ENCODE assay signal across 1 cellular context in the genomic region with DNA sequence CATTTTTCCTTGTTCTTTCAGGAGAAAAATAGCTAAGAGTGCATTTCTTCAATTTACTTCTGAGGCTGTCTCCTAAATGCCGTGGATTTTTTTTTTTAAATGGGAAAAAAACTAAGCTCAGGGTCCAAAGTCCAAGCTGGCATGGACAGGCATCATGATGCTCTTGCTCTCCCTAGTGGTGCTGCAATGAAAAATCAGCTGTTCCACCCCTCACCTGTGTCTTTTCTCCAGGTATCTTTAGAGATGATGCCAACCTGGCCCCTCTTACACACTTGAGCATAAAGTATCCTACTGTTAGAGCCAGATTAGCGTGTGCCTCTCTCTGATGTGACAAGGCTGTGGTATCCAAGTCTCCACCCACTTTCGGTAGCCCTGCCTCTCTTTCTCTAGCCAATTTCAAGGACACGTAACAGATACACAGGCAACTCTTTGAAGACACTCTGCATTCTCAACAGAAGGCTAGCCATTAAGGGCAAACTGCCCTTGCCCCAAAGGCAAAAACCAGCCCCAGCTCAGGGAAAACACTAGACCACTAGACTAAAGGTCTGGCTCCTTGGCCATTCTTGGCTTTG.
TF ChIP-seq lines count a peak whose summit lies in the region.

No MANE protein-coding gene starts in this region.

TF ChIP-seq in GM23338, 12 proteins besides CTCF, POLR2A, EP300 and RAD21 (continued from another document):
- TF ChIP-seq, protein P1, sequence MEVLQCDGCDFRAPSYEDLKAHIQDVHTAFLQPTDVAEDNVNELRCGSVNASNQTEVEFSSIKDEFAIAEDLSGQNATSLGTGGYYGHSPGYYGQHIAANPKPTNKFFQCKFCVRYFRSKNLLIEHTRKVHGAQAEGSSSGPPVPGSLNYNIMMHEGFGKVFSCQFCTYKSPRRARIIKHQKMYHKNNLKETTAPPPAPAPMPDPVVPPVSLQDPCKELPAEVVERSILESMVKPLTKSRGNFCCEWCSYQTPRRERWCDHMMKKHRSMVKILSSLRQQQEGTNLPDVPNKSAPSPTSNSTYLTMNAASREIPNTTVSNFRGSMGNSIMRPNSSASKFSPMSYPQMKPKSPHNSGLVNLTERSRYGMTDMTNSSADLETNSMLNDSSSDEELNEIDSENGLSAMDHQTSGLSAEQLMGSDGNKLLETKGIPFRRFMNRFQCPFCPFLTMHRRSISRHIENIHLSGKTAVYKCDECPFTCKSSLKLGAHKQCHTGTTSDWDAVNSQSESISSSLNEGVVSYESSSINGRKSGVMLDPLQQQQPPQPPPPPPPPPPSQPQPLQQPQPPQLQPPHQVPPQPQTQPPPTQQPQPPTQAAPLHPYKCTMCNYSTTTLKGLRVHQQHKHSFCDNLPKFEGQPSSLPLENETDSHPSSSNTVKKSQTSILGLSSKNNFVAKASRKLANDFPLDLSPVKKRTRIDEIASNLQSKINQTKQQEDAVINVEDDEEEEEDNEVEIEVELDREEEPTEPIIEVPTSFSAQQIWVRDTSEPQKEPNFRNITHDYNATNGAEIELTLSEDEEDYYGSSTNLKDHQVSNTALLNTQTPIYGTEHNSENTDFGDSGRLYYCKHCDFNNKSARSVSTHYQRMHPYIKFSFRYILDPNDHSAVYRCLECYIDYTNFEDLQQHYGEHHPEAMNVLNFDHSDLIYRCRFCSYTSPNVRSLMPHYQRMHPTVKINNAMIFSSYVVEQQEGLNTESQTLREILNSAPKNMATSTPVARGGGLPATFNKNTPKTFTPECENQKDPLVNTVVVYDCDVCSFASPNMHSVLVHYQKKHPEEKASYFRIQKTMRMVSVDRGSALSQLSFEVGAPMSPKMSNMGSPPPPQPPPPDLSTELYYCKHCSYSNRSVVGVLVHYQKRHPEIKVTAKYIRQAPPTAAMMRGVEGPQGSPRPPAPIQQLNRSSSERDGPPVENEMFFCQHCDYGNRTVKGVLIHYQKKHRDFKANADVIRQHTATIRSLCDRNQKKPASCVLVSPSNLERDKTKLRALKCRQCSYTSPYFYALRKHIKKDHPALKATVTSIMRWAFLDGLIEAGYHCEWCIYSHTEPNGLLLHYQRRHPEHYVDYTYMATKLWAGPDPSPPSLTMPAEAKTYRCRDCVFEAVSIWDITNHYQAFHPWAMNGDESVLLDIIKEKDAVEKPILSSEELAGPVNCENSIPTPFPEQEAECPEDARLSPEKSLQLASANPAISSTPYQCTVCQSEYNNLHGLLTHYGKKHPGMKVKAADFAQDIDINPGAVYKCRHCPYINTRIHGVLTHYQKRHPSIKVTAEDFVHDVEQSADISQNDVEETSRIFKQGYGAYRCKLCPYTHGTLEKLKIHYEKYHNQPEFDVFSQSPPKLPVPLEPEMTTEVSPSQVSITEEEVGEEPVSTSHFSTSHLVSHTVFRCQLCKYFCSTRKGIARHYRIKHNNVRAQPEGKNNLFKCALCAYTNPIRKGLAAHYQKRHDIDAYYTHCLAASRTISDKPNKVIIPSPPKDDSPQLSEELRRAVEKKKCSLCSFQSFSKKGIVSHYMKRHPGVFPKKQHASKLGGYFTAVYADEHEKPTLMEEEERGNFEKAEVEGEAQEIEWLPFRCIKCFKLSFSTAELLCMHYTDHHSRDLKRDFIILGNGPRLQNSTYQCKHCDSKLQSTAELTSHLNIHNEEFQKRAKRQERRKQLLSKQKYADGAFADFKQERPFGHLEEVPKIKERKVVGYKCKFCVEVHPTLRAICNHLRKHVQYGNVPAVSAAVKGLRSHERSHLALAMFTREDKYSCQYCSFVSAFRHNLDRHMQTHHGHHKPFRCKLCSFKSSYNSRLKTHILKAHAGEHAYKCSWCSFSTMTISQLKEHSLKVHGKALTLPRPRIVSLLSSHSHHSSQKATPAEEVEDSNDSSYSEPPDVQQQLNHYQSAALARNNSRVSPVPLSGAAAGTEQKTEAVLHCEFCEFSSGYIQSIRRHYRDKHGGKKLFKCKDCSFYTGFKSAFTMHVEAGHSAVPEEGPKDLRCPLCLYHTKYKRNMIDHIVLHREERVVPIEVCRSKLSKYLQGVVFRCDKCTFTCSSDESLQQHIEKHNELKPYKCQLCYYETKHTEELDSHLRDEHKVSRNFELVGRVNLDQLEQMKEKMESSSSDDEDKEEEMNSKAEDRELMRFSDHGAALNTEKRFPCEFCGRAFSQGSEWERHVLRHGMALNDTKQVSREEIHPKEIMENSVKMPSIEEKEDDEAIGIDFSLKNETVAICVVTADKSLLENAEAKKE (CRISPR knock-in tag; IDR thresholded peaks at IDR 0.05), result no peak
- TF ChIP-seq ZNF114 (CRISPR knock-in tag; IDR thresholded peaks at IDR 0.05) (no peak), POLR2AphosphoS5 (IDR thresholded peaks at IDR 0.05; ENCODE audit: low read depth) (no peak), JUNB (IDR thresholded peaks at IDR 0.05; ENCODE audit: unreplicated experiment) (no peak)
- TF ChIP-seq, protein P2, sequence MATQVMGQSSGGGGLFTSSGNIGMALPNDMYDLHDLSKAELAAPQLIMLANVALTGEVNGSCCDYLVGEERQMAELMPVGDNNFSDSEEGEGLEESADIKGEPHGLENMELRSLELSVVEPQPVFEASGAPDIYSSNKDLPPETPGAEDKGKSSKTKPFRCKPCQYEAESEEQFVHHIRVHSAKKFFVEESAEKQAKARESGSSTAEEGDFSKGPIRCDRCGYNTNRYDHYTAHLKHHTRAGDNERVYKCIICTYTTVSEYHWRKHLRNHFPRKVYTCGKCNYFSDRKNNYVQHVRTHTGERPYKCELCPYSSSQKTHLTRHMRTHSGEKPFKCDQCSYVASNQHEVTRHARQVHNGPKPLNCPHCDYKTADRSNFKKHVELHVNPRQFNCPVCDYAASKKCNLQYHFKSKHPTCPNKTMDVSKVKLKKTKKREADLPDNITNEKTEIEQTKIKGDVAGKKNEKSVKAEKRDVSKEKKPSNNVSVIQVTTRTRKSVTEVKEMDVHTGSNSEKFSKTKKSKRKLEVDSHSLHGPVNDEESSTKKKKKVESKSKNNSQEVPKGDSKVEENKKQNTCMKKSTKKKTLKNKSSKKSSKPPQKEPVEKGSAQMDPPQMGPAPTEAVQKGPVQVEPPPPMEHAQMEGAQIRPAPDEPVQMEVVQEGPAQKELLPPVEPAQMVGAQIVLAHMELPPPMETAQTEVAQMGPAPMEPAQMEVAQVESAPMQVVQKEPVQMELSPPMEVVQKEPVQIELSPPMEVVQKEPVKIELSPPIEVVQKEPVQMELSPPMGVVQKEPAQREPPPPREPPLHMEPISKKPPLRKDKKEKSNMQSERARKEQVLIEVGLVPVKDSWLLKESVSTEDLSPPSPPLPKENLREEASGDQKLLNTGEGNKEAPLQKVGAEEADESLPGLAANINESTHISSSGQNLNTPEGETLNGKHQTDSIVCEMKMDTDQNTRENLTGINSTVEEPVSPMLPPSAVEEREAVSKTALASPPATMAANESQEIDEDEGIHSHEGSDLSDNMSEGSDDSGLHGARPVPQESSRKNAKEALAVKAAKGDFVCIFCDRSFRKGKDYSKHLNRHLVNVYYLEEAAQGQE (IDR thresholded peaks at IDR 0.05; ENCODE audit: unreplicated experiment), result no peak
